18 cellular contexts compared by ENCODE assay signal in the genomic region with DNA sequence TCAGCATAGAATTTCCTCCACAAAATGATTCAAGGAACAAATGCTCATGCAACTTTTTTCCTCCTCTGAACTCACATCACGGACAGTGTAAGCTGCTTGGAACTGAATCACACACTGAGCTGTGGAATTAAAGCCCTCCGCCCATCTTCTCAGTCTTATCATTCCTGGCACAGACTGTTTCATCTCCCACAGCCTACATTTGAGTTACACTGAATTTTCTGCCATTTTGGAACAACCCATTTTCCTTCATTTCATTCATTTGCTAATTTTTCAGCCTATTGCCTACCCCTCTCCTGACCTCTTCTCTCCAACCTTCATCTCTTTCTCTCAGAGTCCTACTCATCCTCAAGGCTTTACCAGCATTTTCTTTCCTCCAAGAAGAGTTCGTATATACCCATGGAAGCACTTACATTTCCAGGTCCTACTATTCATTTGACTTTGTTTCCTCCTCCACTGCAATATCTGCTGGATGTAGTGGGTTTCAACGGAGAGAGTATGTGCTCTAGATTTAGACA. TPM values are rescaled to one million over a fixed set of nuclear protein-coding genes. Genes with fewer than 3 reads are reported as not detected.
DNase-seq lines count a peak whose midpoint lies in the region; ATAC-seq and TF ChIP-seq lines count a peak whose summit lies in the region.
"Had no signal": no experiment of that assay in that cellular context is flagged by ENCODE, and none has a peak within 500 bp of the region (broad histone marks: within the 10 kb centered on the region; RNA-seq: fewer than 3 reads in every experiment).

No MANE protein-coding gene starts in this region.

- H4K8ac ChIP-seq in trophoblast cell (ENCODE audit: low read depth, low read length), result no peak overlapping the region

- H2BK12ac ChIP-seq in trophoblast cell (ENCODE audit: low read length), result no peak overlapping the region

- H3K4me3 ChIP-seq in cardiac muscle cell, result no peak overlapping the region
- no peak overlapping the region for H3K4me3 ChIP-seq in right cardiac atrium (ENCODE audit: low read length)
- H3K4me3 ChIP-seq in esophagus muscularis mucosa, result no peak overlapping the region
- no peak overlapping the region for H3K4me3 ChIP-seq in trophoblast cell (ENCODE audit: low read depth, low read length)
- H3K4me3 ChIP-seq: BLaER1, GM12878, GM23248, HAP-1 had no signal

- H3K9ac ChIP-seq in trophoblast cell (ENCODE audit: low read length), result no peak overlapping the region
- H3K9ac ChIP-seq: BLaER1, GM23248 had no signal

- no peak overlapping the region for H2BK5ac ChIP-seq in trophoblast cell (ENCODE audit: low read depth, low read length, poor library complexity)

- H3K4me2 ChIP-seq in trophoblast cell (ENCODE audit: low read length), result no peak overlapping the region
- H3K4me2 ChIP-seq: BLaER1 had no signal

- H3K23ac ChIP-seq in trophoblast cell (ENCODE audit: low read length), result no peak overlapping the region

- H4K12ac ChIP-seq in trophoblast cell (ENCODE audit: low read depth, low read length), result no peak overlapping the region

- TF ChIP-seq CTCF in cardiac muscle cell (IDR thresholded peaks at IDR 0.05; ENCODE audit: low read depth, low read length), result no peak
- TF ChIP-seq CTCF in esophagus muscularis mucosa (IDR thresholded peaks at IDR 0.05), result no peak

- TF ChIP-seq POLR2A in esophagus muscularis mucosa (IDR thresholded peaks at IDR 0.05; ENCODE audit: low read depth), result no peak

- H3K4me1 ChIP-seq in cardiac muscle cell (ENCODE audit: low read depth) (peaks cover 56% of the 10 kb centered on the region), right cardiac atrium (ENCODE audit: control insufficient read depth, insufficient read depth, low read length) (no peaks in the 10 kb centered on the region), esophagus muscularis mucosa (no peaks in the 10 kb centered on the region), trophoblast cell (ENCODE audit: control insufficient read depth in 1 of 2, insufficient read depth in 2 of 2, low read length in 2 of 2) (peaks cover 4 to 11% of the 10 kb centered on the region in 2 experiments)
- H3K4me1 ChIP-seq: BLaER1, HAP-1 had no signal

- ATAC-seq in right cardiac atrium (no peak), HG02870 (IDR thresholded peaks at IDR 0.05; ENCODE audit: unreplicated experiment) (no peak)
- ATAC-seq: GM12878 had no signal

- no peaks in the 10 kb centered on the region for H3K79me2 ChIP-seq in trophoblast cell (ENCODE audit: control insufficient read depth, insufficient read depth, low read length, poor library complexity)

- no peaks in the 10 kb centered on the region for H3K79me1 ChIP-seq in trophoblast cell (ENCODE audit: low read length)

- no peak overlapping the region for H2AFZ ChIP-seq in trophoblast cell (ENCODE audit: insufficient read depth, low read length, poor library complexity)
- H2AFZ ChIP-seq: GM23248 had no signal

- H3K36me3 ChIP-seq in cardiac muscle cell (no peaks in the 10 kb centered on the region), esophagus muscularis mucosa (no peaks in the 10 kb centered on the region), trophoblast cell (ENCODE audit: control insufficient read depth in 1 of 2, insufficient read depth in 2 of 2, low read length in 2 of 2) (no peaks in the 10 kb centered on the region)
- H3K36me3 ChIP-seq: BLaER1, HAP-1 had no signal

- peak overlapping the region; percentile 68 for H3K27ac ChIP-seq in cardiac muscle cell
- no peak overlapping the region for H3K27ac ChIP-seq in right cardiac atrium (ENCODE audit: low read length)
- H3K27ac ChIP-seq in esophagus muscularis mucosa (replicated peaks in 1 of 4), result no peak overlapping the region
- H3K27ac ChIP-seq in trophoblast cell (ENCODE audit: low read depth, low read length), result peak overlapping the region; percentile 20
- H3K27ac ChIP-seq: BLaER1, GM23248, HL-60 had no signal

- H2BK120ac ChIP-seq in trophoblast cell (ENCODE audit: insufficient read depth, low read length, poor library complexity), result no peak overlapping the region

- no peak overlapping the region for H4K91ac ChIP-seq in trophoblast cell (ENCODE audit: low read depth, low read length)

- no peak for DNase-seq in cardiac muscle cell (ENCODE audit: low read depth in 1 of 2, low spot score in 1 of 2)
- no peak for DNase-seq in right cardiac atrium
- DNase-seq in esophagus muscularis mucosa (ENCODE audit: extremely low spot score), result peak; percentile 74
- no peak for DNase-seq in trophoblast cell
- DNase-seq in NOMO-1 treated with DMSO at 0.1 percent for 48 hours (lab: John Stamatoyannopoulos, UW; ENCODE audit: unreplicated experiment), result no peak
- DNase-seq in pons (ENCODE audit: low spot score), result no peak
- DNase-seq: 8988T; Calu3; CD4-positive, alpha-beta memory T cell; DND-41; EL; GM23248 had no signal

- H3K14ac ChIP-seq in trophoblast cell (ENCODE audit: low read length), result no peak overlapping the region

- H3K18ac ChIP-seq in trophoblast cell (ENCODE audit: low read length), result no peak overlapping the region

- H3K4ac ChIP-seq in trophoblast cell (ENCODE audit: low read depth, low read length), result no peak overlapping the region

- no peaks in the 10 kb centered on the region for H3K9me3 ChIP-seq in cardiac muscle cell (ENCODE audit: low read depth)
- no peaks in the 10 kb centered on the region for H3K9me3 ChIP-seq in right cardiac atrium (ENCODE audit: control insufficient read depth, low read length)
- H3K9me3 ChIP-seq in esophagus muscularis mucosa, result no peaks in the 10 kb centered on the region
- no peaks in the 10 kb centered on the region for H3K9me3 ChIP-seq in trophoblast cell (ENCODE audit: insufficient read depth, low read depth, low read length)
- H3K9me3 ChIP-seq: BLaER1, HAP-1 had no signal

- no peak overlapping the region for H2AK5ac ChIP-seq in trophoblast cell (ENCODE audit: low read length)

- intact Hi-C loops in right cardiac atrium (cut with DNase I), result no loop called here
- intact Hi-C loops in esophagus muscularis mucosa (cut with DNase I), result no loop called here

- WGBS in right cardiac atrium, result 47% methylated on average over 4 of the region's 4 CpGs
- WGBS in esophagus muscularis mucosa, result 79% methylated on average over 4 of the region's 4 CpGs
- WGBS in trophoblast cell (ENCODE audit: extremely low coverage, insufficient coverage, insufficient read length), result no CpG with 5 or more reads among the region's 4 CpGs

- TF ChIP-seq EP300 in esophagus muscularis mucosa (IDR thresholded peaks at IDR 0.05), result no peak

- H3K27me3 ChIP-seq in cardiac muscle cell (no peaks in the 10 kb centered on the region), right cardiac atrium (ENCODE audit: control insufficient read depth, insufficient read depth) (no peaks in the 10 kb centered on the region), esophagus muscularis mucosa (no peaks in the 10 kb centered on the region), trophoblast cell (ENCODE audit: insufficient read depth, low read length) (no peaks in the 10 kb centered on the region)
- H3K27me3 ChIP-seq: BLaER1 had no signal

RNA-seq across cellular contexts. Expression of gene TOM1L1, which starts 39.1 kb away (rescaled TPM):
- 26.4 and 37.7 TPM in 2 replicates for total RNA-seq in cardiac muscle cell
- polyA plus RNA-seq in cardiac muscle cell, result 23.7 and 33.5 TPM in 2 replicates
- 10 to 100 TPM in 2 of 4 donors, 1 to 10 TPM in 2; 8.4 to 11.8 (median 10.2) TPM for total RNA-seq in right cardiac atrium
- 7.3 TPM for polyA plus RNA-seq in right cardiac atrium
- total RNA-seq in esophagus muscularis mucosa, result 10 to 100 TPM; 25.8 to 40.7 (median 28.6) TPM
- polyA plus RNA-seq in trophoblast cell (2013), result 16.0 and 16.8 TPM in 2 replicates
- polyA plus RNA-seq: CD14-positive monocyte had no signal

Comparison
In these comparisons a context has a peak if more than half of its experiments do, and no peak if none do; other contexts are left out.
1. H3K27ac ChIP-seq: peak in cardiac muscle cell (single experiment) and trophoblast cell (single experiment); none in right cardiac atrium (single experiment) and esophagus muscularis mucosa (0 of 4).